Comparison of ENCODE assay signal across 10 cellular contexts in the genomic region with DNA sequence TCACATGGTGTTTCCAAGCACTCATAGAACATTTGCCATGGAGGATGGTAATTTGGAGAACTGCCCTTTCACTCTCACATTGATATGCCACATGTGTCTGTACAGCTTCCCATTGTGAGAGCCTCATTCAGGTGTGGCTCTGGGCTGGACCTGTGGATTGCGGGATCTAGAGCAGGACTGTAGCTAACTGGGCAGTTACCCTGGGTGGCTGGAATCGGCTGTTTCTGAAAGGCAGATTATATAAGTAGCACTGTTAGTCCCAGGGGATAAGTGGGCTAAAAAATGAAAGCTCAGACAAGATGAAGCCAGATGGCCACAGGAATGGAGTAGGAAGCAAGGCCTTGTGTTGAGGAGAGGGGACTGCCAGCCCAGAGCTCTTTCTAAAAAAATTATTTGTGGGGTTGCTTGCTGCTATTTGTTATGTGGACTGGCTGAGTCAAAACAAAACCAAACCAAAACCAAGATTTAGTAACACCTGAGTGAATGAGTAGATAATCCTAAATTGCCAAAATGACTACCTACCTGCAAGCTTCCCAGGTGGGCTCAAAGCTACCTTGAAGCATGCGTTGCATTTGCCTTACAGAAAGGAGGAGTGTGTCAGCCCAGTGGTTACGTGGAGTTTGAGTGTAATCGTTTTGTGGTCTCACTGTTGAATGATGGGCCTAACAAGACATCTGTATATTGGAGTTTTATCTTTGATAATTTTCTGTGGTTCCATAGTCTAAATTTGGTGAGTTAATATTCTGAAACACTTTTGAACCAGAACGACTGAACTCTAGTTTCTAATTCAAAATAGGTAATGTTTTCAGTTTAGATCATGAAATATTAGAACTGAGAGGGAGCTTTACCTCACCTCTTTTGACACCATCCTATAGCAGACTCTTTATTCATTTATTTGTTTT.
DNase-seq lines count a peak whose midpoint lies in the region; ATAC-seq lines count a peak whose summit lies in the region.
"Had no signal": no experiment of that assay in that cellular context is flagged by ENCODE, and none has a peak within 500 bp of the region (broad histone marks: within the 10 kb centered on the region; RNA-seq: fewer than 3 reads in every experiment).

No MANE protein-coding gene starts in this region.

- peaks cover 19% of the 10 kb centered on the region for H3K4me1 Mint-ChIP-seq in memory B cell

- H3K9me3 Mint-ChIP-seq in memory B cell = no peaks in the 10 kb centered on the region

- peaks cover 16% of the 10 kb centered on the region for H3K36me3 Mint-ChIP-seq in memory B cell

- H3K27me3 Mint-ChIP-seq in memory B cell = no peaks in the 10 kb centered on the region

- H3K4me3 Mint-ChIP-seq in memory B cell = peak overlapping the region; percentile 75

- H3K27ac Mint-ChIP-seq in memory B cell = peak overlapping the region; percentile 96

- DNase-seq in memory B cell (ENCODE audit: low spot score in 2 of 2) (peak; percentile 12 to 32), NCI-H146 (lab: John Stamatoyannopoulos, UW) (no peak), NCI-H510A (lab: John Stamatoyannopoulos, UW) (no peak)
- no peak for DNase-seq in activated effector memory CD4-positive, alpha-beta T cell treated with Interleukin-2 at 50 U/mL for 16 hours
- DNase-seq: activated CD4-positive, alpha-beta T cell treated with anti-CD3 and anti-CD28 coated beads, Interleukin-2, amount 50 U/mL, for 4 hours; NCI-H526 treated with DMSO at 0.1 percent for 48 hours had no signal

- ATAC-seq in GM18520 (IDR thresholded peaks at IDR 0.05; ENCODE audit: unreplicated experiment) = peak; percentile 53
- peak; percentile 80 for ATAC-seq in GM21529 (IDR thresholded peaks at IDR 0.05; ENCODE audit: unreplicated experiment)
- ATAC-seq in HG03439 (IDR thresholded peaks at IDR 0.05; ENCODE audit: unreplicated experiment) = peak; percentile 75
- peak; percentile 24 for ATAC-seq in memory B cell (ENCODE audit: low read depth)
- no peak for ATAC-seq in activated CD4-positive, CD25-positive, alpha-beta regulatory T cell treated with anti-CD3 and anti-CD28 coated beads, Interleukin-2, amount 50 U/mL, for 24 hours

Comparison
In these comparisons a context has a peak if more than half of its experiments do, and no peak if none do; other contexts are left out.
1. ATAC-seq: peak in GM18520 (single experiment), GM21529 (single experiment), HG03439 (single experiment) and memory B cell (single experiment); none in activated CD4-positive, CD25-positive, alpha-beta regulatory T cell treated with anti-CD3 and anti-CD28 coated beads, Interleukin-2, amount 50 U/mL, for 24 hours (0 of 2).
2. DNase-seq: peak in memory B cell (2 of 2); none in activated effector memory CD4-positive, alpha-beta T cell treated with Interleukin-2 at 50 U/mL for 16 hours (single experiment), NCI-H146 (single experiment) and NCI-H510A (single experiment).